Comparison of ENCODE assay signal across 23 cellular contexts in the genomic region with DNA sequence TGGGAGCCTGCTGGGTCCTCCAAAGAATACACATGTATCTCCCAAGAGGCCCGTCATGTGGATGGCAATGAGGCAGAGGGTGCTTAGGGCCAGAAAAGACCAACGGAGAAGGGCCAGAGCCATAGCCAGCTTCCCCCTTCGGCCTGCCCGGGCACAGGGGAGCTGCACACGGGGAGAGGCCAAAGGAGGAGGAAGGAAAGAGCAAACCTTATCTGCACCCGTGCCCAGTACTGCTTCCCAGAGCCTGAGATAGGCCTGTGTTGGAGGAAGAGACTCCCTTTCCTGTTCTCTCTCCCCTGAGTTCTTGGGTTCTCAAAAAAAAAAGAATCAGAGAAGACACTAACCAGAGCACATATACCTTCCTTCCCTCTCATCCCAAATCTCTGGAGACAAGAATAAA.
DNase-seq lines count a peak whose midpoint lies in the region; ATAC-seq, FAIRE-seq and TF ChIP-seq lines count a peak whose summit lies in the region.
"Had no signal": no experiment of that assay in that cellular context is flagged by ENCODE, and none has a peak within 500 bp of the region (broad histone marks: within the 10 kb centered on the region; RNA-seq: fewer than 3 reads in every experiment).

No MANE protein-coding gene starts in this region.

- no CpG with 5 or more reads among the region's 6 CpGs for WGBS in neuronal stem cell (ENCODE audit: extremely low coverage in 2 of 2, insufficient read length in 2 of 2, insufficient replicate concordance in 1 of 2), 2 donors

- no peak overlapping the region for H3K18ac ChIP-seq in neuronal stem cell (ENCODE audit: low read length)

- ATAC-seq in activated naive CD8-positive, alpha-beta T cell treated with anti-CD3 and anti-CD28 coated beads, Interleukin-2, amount 50 U/mL, for 24 hours: no peak
- ATAC-seq: psoas muscle had no signal

- H3K4me1 ChIP-seq in OCI-LY7 (ENCODE audit: insufficient read depth, low read length, poor library complexity, severe bottlenecking) (peaks cover 12% of the 10 kb centered on the region), neuronal stem cell (ENCODE audit: control insufficient read depth in 2 of 2, insufficient read depth in 1 of 2, low read depth in 1 of 2, low read length in 2 of 2) (peaks cover 0 to 3% of the 10 kb centered on the region in 2 donors), kidney (ENCODE audit: control insufficient read depth in 1 of 2, insufficient read depth in 1 of 2, low read depth in 1 of 2, low read length in 2 of 2) (no peaks in the 10 kb centered on the region)
- H3K4me1 ChIP-seq: uterus had no signal

- no peaks in the 10 kb centered on the region for H3K9me2 ChIP-seq in OCI-LY7 (ENCODE audit: insufficient read depth, low read length)

- H2BK15ac ChIP-seq in neuronal stem cell (ENCODE audit: low read length): no peak overlapping the region

- no peak for TF ChIP-seq POLR2A in GM12892 (IDR thresholded peaks at IDR 0.05; ENCODE audit: low read depth, low read length)

- no peak overlapping the region for H3K9ac ChIP-seq in neuronal stem cell (ENCODE audit: low read depth, low read length, poor library complexity)
- H3K9ac ChIP-seq in kidney (ENCODE audit: low read length in 2 of 2): no peak overlapping the region

- H2BK120ac ChIP-seq in neuronal stem cell (ENCODE audit: low read depth, low read length): no peak overlapping the region

- peak overlapping the region; percentile 26 for H4K91ac ChIP-seq in neuronal stem cell (ENCODE audit: low read depth, low read length, poor library complexity)

- no peak overlapping the region for H3K14ac ChIP-seq in neuronal stem cell (ENCODE audit: low read length)

- H3K4ac ChIP-seq in neuronal stem cell (ENCODE audit: low read length): no peak overlapping the region

- peak overlapping the region; percentile 37; the same call in 1 of the 2 replicates for H2AFZ ChIP-seq in OCI-LY7 (ENCODE audit: low read length)
- no peak overlapping the region for H2AFZ ChIP-seq in neuronal stem cell (ENCODE audit: low read length)

- H3K4me2 ChIP-seq in OCI-LY7 (ENCODE audit: low read length) (no peak overlapping the region), neuronal stem cell (ENCODE audit: insufficient read depth, low read length, poor library complexity, severe bottlenecking) (no peak overlapping the region)
- H3K4me2 ChIP-seq: smooth muscle cell had no signal

- no peak overlapping the region for H2BK12ac ChIP-seq in neuronal stem cell (ENCODE audit: low read length)

- no peak for DNase-seq in activated T-cell treated with anti-CD3 and anti-CD28 coated beads, Interleukin-2, amount 50 U/mL, for 24 hours
- no peak for DNase-seq in activated T-cell treated with anti-CD3 and anti-CD28 coated beads for 4 hours
- no peak for DNase-seq in OCI-LY7 (ENCODE audit: low spot score)
- DNase-seq in activated naive CD8-positive, alpha-beta T cell treated with anti-CD3 and anti-CD28 coated beads, Interleukin-2, amount 50 U/mL, for 24 hours: no peak
- no peak for DNase-seq in neuronal stem cell (ENCODE audit: low spot score)
- DNase-seq in hepatic stellate cell (ENCODE audit: low spot score): no peak
- no peak for DNase-seq in GM12892 (ENCODE audit: insufficient read length)
- DNase-seq in kidney: no peak
- DNase-seq: activated T-cell treated with anti-CD3 and anti-CD28 coated beads, Interleukin-2, amount 50 U/mL, for 48 hours; C1 segment of cervical spinal cord; H9; kidney glomerular epithelial cell; mesendoderm; NCI-H1417 treated with DMSO at 0.1 percent for 48 hours; NCI-H774; psoas muscle; stimulated activated CD4-positive, alpha-beta T cell treated with anti-CD3 and anti-CD28 coated beads, Interleukin-4, amount 100 ng/mL, for 1 hour; uterus had no signal

- no peak overlapping the region for H3K4me3 Mint-ChIP-seq in activated T-cell treated with anti-CD3 and anti-CD28 coated beads, Interleukin-2, amount 50 U/mL, for 24 hours
- no peak overlapping the region for H3K4me3 Mint-ChIP-seq in activated naive CD8-positive, alpha-beta T cell treated with anti-CD3 and anti-CD28 coated beads, Interleukin-2, amount 50 U/mL, for 24 hours
- H3K4me3 Mint-ChIP-seq: H9, nephron had no signal

- H3K79me1 ChIP-seq in neuronal stem cell (ENCODE audit: low read depth, low read length): no peaks in the 10 kb centered on the region

- peak overlapping the region; percentile 49 for H3K23ac ChIP-seq in neuronal stem cell (ENCODE audit: low read depth, low read length, poor library complexity)

- TF ChIP-seq CTCF in OCI-LY7 (conservative IDR thresholded peaks at IDR 0.05; ENCODE audit: low read length) (no peak), kidney (IDR thresholded peaks at IDR 0.05; ENCODE audit: borderline replicate concordance, extremely low read depth, insufficient read depth) (no peak)

- H3K9me3 Mint-ChIP-seq in activated T-cell treated with anti-CD3 and anti-CD28 coated beads, Interleukin-2, amount 50 U/mL, for 24 hours: peaks cover 15% of the 10 kb centered on the region
- peaks cover 12% of the 10 kb centered on the region for H3K9me3 Mint-ChIP-seq in activated naive CD8-positive, alpha-beta T cell treated with anti-CD3 and anti-CD28 coated beads, Interleukin-2, amount 50 U/mL, for 24 hours

- H3K27ac ChIP-seq in OCI-LY7 (ENCODE audit: low read depth, low read length, poor library complexity, severe bottlenecking) (no peak overlapping the region), neuronal stem cell (replicated peaks; ENCODE audit: low read length) (no peak overlapping the region), kidney (ENCODE audit: low read depth in 2 of 2, low read length in 2 of 2) (no peak overlapping the region)
- H3K27ac ChIP-seq: psoas muscle, uterus had no signal

- no peak overlapping the region for H2AK5ac ChIP-seq in neuronal stem cell (ENCODE audit: low read depth, low read length)

- H2BK5ac ChIP-seq in neuronal stem cell (ENCODE audit: low read length): no peak overlapping the region

- FAIRE-seq in GM12892 (lab: Jason Lieb, UNC): no peak
- no peak for FAIRE-seq in kidney (lab: Jason Lieb, UNC)
- FAIRE-seq: HTR-8/SVneo, RCC 7860, TTC549 had no signal

- H3K36me3 ChIP-seq in OCI-LY7 (ENCODE audit: insufficient read depth, low read length) (no peaks in the 10 kb centered on the region; the same call in 1 of the 2 replicates), neuronal stem cell (replicated peaks in 1 of 2; ENCODE audit: control insufficient read depth in 2 of 2, insufficient read depth in 2 of 2, low read length in 2 of 2) (no peaks in the 10 kb centered on the region), kidney (ENCODE audit: control insufficient read depth in 1 of 2, insufficient read depth in 2 of 2, low read length in 2 of 2) (no peaks in the 10 kb centered on the region)
- H3K36me3 ChIP-seq: uterus had no signal

- H3K27me3 Mint-ChIP-seq in activated T-cell treated with anti-CD3 and anti-CD28 coated beads, Interleukin-2, amount 50 U/mL, for 24 hours: peaks cover 26% of the 10 kb centered on the region
- H3K27me3 Mint-ChIP-seq in activated naive CD8-positive, alpha-beta T cell treated with anti-CD3 and anti-CD28 coated beads, Interleukin-2, amount 50 U/mL, for 24 hours: peaks cover 23% of the 10 kb centered on the region

- H3K4me3 ChIP-seq in OCI-LY7 (ENCODE audit: low read depth, low read length, poor library complexity, severe bottlenecking) (no peak overlapping the region), neuronal stem cell (ENCODE audit: low read length in 2 of 2) (no peak overlapping the region), kidney (ENCODE audit: low read length in 2 of 2) (no peak overlapping the region)
- H3K4me3 ChIP-seq: psoas muscle, smooth muscle cell, uterus had no signal

- H4K8ac ChIP-seq in neuronal stem cell (ENCODE audit: low read depth, low read length): no peak overlapping the region

- H3K27ac Mint-ChIP-seq in activated T-cell treated with anti-CD3 and anti-CD28 coated beads, Interleukin-2, amount 50 U/mL, for 24 hours: peak overlapping the region; percentile 45
- peak overlapping the region; percentile 73 for H3K27ac Mint-ChIP-seq in activated naive CD8-positive, alpha-beta T cell treated with anti-CD3 and anti-CD28 coated beads, Interleukin-2, amount 50 U/mL, for 24 hours
- H3K27ac Mint-ChIP-seq: H9 had no signal

- peaks cover 18% of the 10 kb centered on the region; the same call in 1 of the 2 replicates for H3K9me3 ChIP-seq in OCI-LY7 (ENCODE audit: low read length)
- peaks cover 3 to 12% of the 10 kb centered on the region in 2 donors for H3K9me3 ChIP-seq in neuronal stem cell (replicated peaks in 1 of 2; ENCODE audit: control insufficient read depth in 2 of 2, insufficient read depth in 1 of 2, low read depth in 1 of 2, low read length in 2 of 2)
- peaks cover 0 to 2% of the 10 kb centered on the region in 2 donors for H3K9me3 ChIP-seq in kidney (ENCODE audit: control insufficient read depth in 1 of 2, low read length in 2 of 2)

- CTCF ChIA-PET in OCI-LY7 (lab: Charles Lee; ENCODE audit: unreplicated experiment): no interaction called here

- POLR2A ChIA-PET in OCI-LY7 (lab: Charles Lee): no interaction called here

- intact Hi-C loops in OCI-LY7 (cut with micrococcal nuclease; ENCODE audit: unreplicated experiment): no loop called here
- intact Hi-C loops in kidney (cut with DNase I): no loop called here

- no peaks in the 10 kb centered on the region for H4K20me1 ChIP-seq in OCI-LY7 (ENCODE audit: insufficient read depth, low read length)

- no TSS peak for BruUV-seq in OCI-LY7 (replicated peaks; lab: Mats Ljungman, UMichigan)

- peaks cover 25% of the 10 kb centered on the region for H3K4me1 Mint-ChIP-seq in activated T-cell treated with anti-CD3 and anti-CD28 coated beads, Interleukin-2, amount 50 U/mL, for 24 hours (ENCODE audit: low read depth)
- peaks cover 26% of the 10 kb centered on the region for H3K4me1 Mint-ChIP-seq in activated naive CD8-positive, alpha-beta T cell treated with anti-CD3 and anti-CD28 coated beads, Interleukin-2, amount 50 U/mL, for 24 hours

- peaks cover 0 to 5% (median 0%) of the 10 kb centered on the region in 3 experiments for H3K27me3 ChIP-seq in neuronal stem cell (ENCODE audit: control insufficient read depth in 3 of 3, insufficient read depth in 3 of 3, low read depth in 1 of 3, low read length in 3 of 3)

- peaks cover 2% of the 10 kb centered on the region for H3K36me3 Mint-ChIP-seq in activated T-cell treated with anti-CD3 and anti-CD28 coated beads, Interleukin-2, amount 50 U/mL, for 24 hours (ENCODE audit: low read depth)
- H3K36me3 Mint-ChIP-seq in activated naive CD8-positive, alpha-beta T cell treated with anti-CD3 and anti-CD28 coated beads, Interleukin-2, amount 50 U/mL, for 24 hours (ENCODE audit: low read depth): peaks cover 8% of the 10 kb centered on the region

- H3K79me2 ChIP-seq in OCI-LY7 (ENCODE audit: insufficient read depth, low read depth, low read length): no peaks in the 10 kb centered on the region
